Comparison of ENCODE assay signal across 1 cellular context in the genomic region with DNA sequence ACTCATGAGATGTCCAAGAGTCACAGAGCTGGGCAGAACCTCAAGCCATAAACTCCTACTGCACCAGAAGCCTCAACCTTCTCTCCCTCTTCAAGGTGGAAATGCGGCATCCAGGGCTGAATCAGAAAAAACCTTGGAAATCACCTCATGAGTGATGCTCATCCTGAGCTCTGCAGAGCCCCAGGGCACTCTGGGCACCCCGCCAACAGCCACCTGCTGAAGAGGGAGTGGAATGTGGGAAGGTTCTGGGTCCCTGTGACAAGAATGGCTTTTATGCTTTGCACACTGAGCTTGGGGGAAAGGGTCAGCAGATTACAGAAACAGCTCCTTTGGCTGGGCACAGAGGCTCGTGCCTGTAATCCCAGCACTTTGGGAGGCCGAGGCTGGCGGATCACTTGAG.
TF ChIP-seq lines count a peak whose summit lies in the region.

No MANE protein-coding gene starts in this region.

TF ChIP-seq in SK-N-SH, 30 proteins besides CTCF, POLR2A, EP300 and RAD21 (continued from another document):
- no peak for TF ChIP-seq EZH2phosphoT487 (IDR thresholded peaks at IDR 0.05; ENCODE audit: borderline replicate concordance, low read depth)
- TF ChIP-seq, protein P1, sequence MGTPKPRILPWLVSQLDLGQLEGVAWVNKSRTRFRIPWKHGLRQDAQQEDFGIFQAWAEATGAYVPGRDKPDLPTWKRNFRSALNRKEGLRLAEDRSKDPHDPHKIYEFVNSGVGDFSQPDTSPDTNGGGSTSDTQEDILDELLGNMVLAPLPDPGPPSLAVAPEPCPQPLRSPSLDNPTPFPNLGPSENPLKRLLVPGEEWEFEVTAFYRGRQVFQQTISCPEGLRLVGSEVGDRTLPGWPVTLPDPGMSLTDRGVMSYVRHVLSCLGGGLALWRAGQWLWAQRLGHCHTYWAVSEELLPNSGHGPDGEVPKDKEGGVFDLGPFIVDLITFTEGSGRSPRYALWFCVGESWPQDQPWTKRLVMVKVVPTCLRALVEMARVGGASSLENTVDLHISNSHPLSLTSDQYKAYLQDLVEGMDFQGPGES (IDR thresholded peaks at IDR 0.05; ENCODE audit: low read depth, low read length): no peak
TF ChIP-seq in SK-N-SH: peak in this region for 2.
